ENCODE assay signal across 16 cellular contexts in the genomic region with DNA sequence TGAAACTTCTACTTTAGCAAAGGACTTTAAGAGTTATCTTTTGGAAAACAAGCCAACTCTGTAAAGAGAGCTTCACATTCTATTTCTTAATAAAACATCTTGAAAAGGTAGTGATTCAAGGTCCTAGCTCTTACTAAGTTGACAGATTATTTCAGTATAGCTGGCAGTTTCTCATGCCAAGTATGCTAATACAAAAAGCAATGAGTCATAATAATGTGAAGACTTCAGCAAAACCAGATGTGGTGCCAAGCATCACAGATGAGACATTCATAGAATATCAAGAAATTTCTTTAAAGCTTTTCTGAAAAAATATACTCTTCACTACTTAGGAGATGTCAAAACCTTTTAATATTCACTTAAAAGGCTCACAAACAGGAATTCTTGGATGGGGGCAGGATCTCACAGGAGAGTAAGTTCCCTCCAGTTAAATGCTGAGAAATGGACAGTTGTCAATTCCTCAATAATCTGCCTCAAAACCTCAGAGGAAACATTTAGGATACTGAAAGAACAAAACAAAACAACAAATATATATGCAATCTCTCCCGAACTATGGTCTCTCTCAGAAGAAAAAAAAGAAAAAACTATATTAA. TPM values are rescaled to one million over a fixed set of nuclear protein-coding genes. Genes with fewer than 3 reads are reported as not detected.
A peak's percentile ranks its signal among the peaks of the same experiment; 100 is the strongest.
DNase-seq lines count a peak whose midpoint lies in the region; ATAC-seq and TF ChIP-seq lines count a peak whose summit lies in the region.
"Had no signal": no experiment of that assay in that cellular context is flagged by ENCODE, and none has a peak within 500 bp of the region (broad histone marks: within the 10 kb centered on the region; RNA-seq: fewer than 3 reads in every experiment).

No MANE protein-coding gene starts in this region.

- peaks cover 7 to 41% of the 10 kb centered on the region in 2 experiments for H3K36me3 ChIP-seq in HCT116 (ENCODE audit: control insufficient read depth in 1 of 2, insufficient read depth in 2 of 2, low read length in 2 of 2)

- TF ChIP-seq RAD21 in HCT116 (IDR thresholded peaks at IDR 0.05; ENCODE audit: low read depth): no peak

- peaks cover 99% of the 10 kb centered on the region for H3K79me2 ChIP-seq in HCT116 (ENCODE audit: insufficient read depth, low read length)

- TF ChIP-seq CTCF in HCT116 (IDR thresholded peaks at IDR 0.05 in 2 of 3, conservative IDR thresholded peaks at IDR 0.05 in 1 of 3; ENCODE audit: borderline replicate concordance in 1 of 3, insufficient read depth in 1 of 3, low read depth in 2 of 3, low read length in 2 of 3): no peak

- H3K4me3 ChIP-seq in HCT116 (replicated peaks in 1 of 2; ENCODE audit: low read depth in 1 of 2, low read length in 2 of 2): no peak overlapping the region
- H3K4me3 ChIP-seq: BLaER1 had no signal

- no peaks in the 10 kb centered on the region for H3K9me2 ChIP-seq in HCT116 (ENCODE audit: insufficient read depth)

- DNase-seq in A172 (ENCODE audit: low spot score) (peak; percentile 89), HCT116 (ENCODE audit: low read depth, low spot score) (no peak), amniotic stem cell (lab: John Stamatoyannopoulos, UW) (peak; percentile 70), glomerular endothelial cell (ENCODE audit: extremely low read depth, low read depth, low spot score) (peak; percentile 47), DMS114 treated with DMSO at 0.1 percent for 48 hours (lab: John Stamatoyannopoulos, UW; ENCODE audit: unreplicated experiment) (no peak), cerebellar cortex (ENCODE audit: low spot score) (no peak)
- DNase-seq in activated naive CD4-positive, alpha-beta T cell treated with anti-CD3 and anti-CD28 coated beads, Interleukin-2, amount 10 ng/mL, durations not matched to agents 7 days and 5 days: no peak
- DNase-seq: activated CD4-positive, alpha-beta T cell treated with anti-CD3 and anti-CD28 coated beads for 48 hours; activated naive CD4-positive, alpha-beta T cell treated with anti-CD3 and anti-CD28 coated beads for 36 hours; erythroblast; mesendoderm; SIG-M5 had no signal

- no peak overlapping the region for H3K9ac ChIP-seq in HCT116 (ENCODE audit: low read length)
- H3K9ac ChIP-seq: BLaER1 had no signal

- no peaks in the 10 kb centered on the region for H3K4me1 Mint-ChIP-seq in activated naive CD4-positive, alpha-beta T cell treated with anti-CD3 and anti-CD28 coated beads, Interleukin-2, amount 10 ng/mL, durations not matched to agents 7 days and 5 days
- H3K4me1 Mint-ChIP-seq: stimulated activated effector memory CD8-positive, alpha-beta T cell treated with anti-CD3 and anti-CD28 coated beads, Interleukin-12 subunit alpha, Interleukin-12 subunit beta, amount 100 ng/mL, for 72 hours had no signal

- no peak overlapping the region for H3K4me2 ChIP-seq in HCT116 (ENCODE audit: low read length)
- H3K4me2 ChIP-seq: BLaER1 had no signal

- H3K27me3 Mint-ChIP-seq in activated naive CD4-positive, alpha-beta T cell treated with anti-CD3 and anti-CD28 coated beads, Interleukin-2, amount 10 ng/mL, durations not matched to agents 7 days and 5 days: no peaks in the 10 kb centered on the region

- H3K9me3 Mint-ChIP-seq in activated naive CD4-positive, alpha-beta T cell treated with anti-CD3 and anti-CD28 coated beads, Interleukin-2, amount 10 ng/mL, durations not matched to agents 7 days and 5 days: peaks cover 8% of the 10 kb centered on the region

- intact Hi-C loops in HCT116 (cut with micrococcal nuclease): no loop called here

- H3K27ac ChIP-seq in HCT116 (ENCODE audit: low read depth, low read length): no peak overlapping the region; the same call in 1 of the 2 replicates
- H3K27ac ChIP-seq: BLaER1 had no signal

- H3K9me3 ChIP-seq in HCT116 (ENCODE audit: control insufficient read depth in 1 of 2, insufficient read depth in 1 of 2, low read depth in 1 of 2, low read length in 2 of 2): no peaks in the 10 kb centered on the region

- no TSS peak for BruUV-seq in HCT116 (replicated peaks; lab: Mats Ljungman, UMichigan)

- CTCF ChIA-PET in HCT116 (lab: Charles Lee): no interaction called here
- CTCF ChIA-PET in activated naive CD4-positive, alpha-beta T cell treated with anti-CD3 and anti-CD28 coated beads, Interleukin-2, amount 10 ng/mL, durations not matched to agents 7 days and 5 days (lab: Charles Lee): no interaction called here

- no peaks in the 10 kb centered on the region for H3K36me3 Mint-ChIP-seq in activated naive CD4-positive, alpha-beta T cell treated with anti-CD3 and anti-CD28 coated beads, Interleukin-2, amount 10 ng/mL, durations not matched to agents 7 days and 5 days
- H3K36me3 Mint-ChIP-seq: stimulated activated effector memory CD8-positive, alpha-beta T cell treated with anti-CD3 and anti-CD28 coated beads, Interleukin-12 subunit alpha, Interleukin-12 subunit beta, amount 100 ng/mL, for 72 hours had no signal

- no peak for TF ChIP-seq POLR2A in HCT116 (IDR thresholded peaks at IDR 0.05; ENCODE audit: borderline replicate concordance, extremely low read depth, insufficient read depth, insufficient read length)

- H3K27me3 ChIP-seq in HCT116 (ENCODE audit: insufficient read depth, low read length): no peaks in the 10 kb centered on the region
- H3K27me3 ChIP-seq: BLaER1 had no signal

- no peak overlapping the region for H3K4me3 Mint-ChIP-seq in activated naive CD4-positive, alpha-beta T cell treated with anti-CD3 and anti-CD28 coated beads, Interleukin-2, amount 10 ng/mL, durations not matched to agents 7 days and 5 days
- H3K4me3 Mint-ChIP-seq: activated naive CD4-positive, alpha-beta T cell treated with anti-CD3 and anti-CD28 coated beads for 36 hours; stimulated activated effector memory CD8-positive, alpha-beta T cell treated with anti-CD3 and anti-CD28 coated beads, Interleukin-12 subunit alpha, Interleukin-12 subunit beta, amount 100 ng/mL, for 72 hours had no signal

- H3K27ac Mint-ChIP-seq in activated naive CD4-positive, alpha-beta T cell treated with anti-CD3 and anti-CD28 coated beads, Interleukin-2, amount 10 ng/mL, durations not matched to agents 7 days and 5 days: no peak overlapping the region
- H3K27ac Mint-ChIP-seq: activated naive CD4-positive, alpha-beta T cell treated with anti-CD3 and anti-CD28 coated beads for 36 hours; stimulated activated effector memory CD8-positive, alpha-beta T cell treated with anti-CD3 and anti-CD28 coated beads, Interleukin-12 subunit alpha, Interleukin-12 subunit beta, amount 100 ng/mL, for 72 hours had no signal

- H3K4me1 ChIP-seq in HCT116 (ENCODE audit: control insufficient read depth in 1 of 2, insufficient read depth in 2 of 2, low read length in 2 of 2): peaks cover 7 to 37% of the 10 kb centered on the region in 2 experiments; a peak in 3 of 4 replicates
- H3K4me1 ChIP-seq: BLaER1 had no signal

- POLR2A ChIA-PET in HCT116 (lab: Charles Lee): no interaction called here

- H4K20me1 ChIP-seq in HCT116 (ENCODE audit: insufficient read depth): peaks cover 51% of the 10 kb centered on the region
- H4K20me1 ChIP-seq: BLaER1 had no signal

- ATAC-seq in HCT116 (no peak), HG03378 (IDR thresholded peaks at IDR 0.05; ENCODE audit: unreplicated experiment) (no peak)
- ATAC-seq: HepG2; stimulated activated effector memory CD8-positive, alpha-beta T cell treated with anti-CD3 and anti-CD28 coated beads, Interleukin-12 subunit alpha, Interleukin-12 subunit beta, amount 100 ng/mL, for 72 hours had no signal

- RAD21 ChIA-PET in HCT116 (lab: Charles Lee; ENCODE audit: low non-redundant PET in 1 of 2, low total read pairs in 2 of 2, uncharacterized antibody in 2 of 2, unreplicated experiment in 2 of 2): no interaction called here

- H2AFZ ChIP-seq in HCT116 (ENCODE audit: low read depth, low read length, poor library complexity, severe bottlenecking): no peak overlapping the region

TF ChIP-seq in HCT116, 20 proteins besides CTCF, POLR2A, EP300 and RAD21:
- TF ChIP-seq POLR2AphosphoS5 (IDR thresholded peaks at IDR 0.05; ENCODE audit: low read depth, low read length): peak; percentile 13; the same call in 1 of the 2 replicates
- no peak for TF ChIP-seq SP1 (IDR thresholded peaks at IDR 0.05; ENCODE audit: low read depth)

RNA-seq across cellular contexts. Expression of gene DCBLD2, which starts 45.6 kb away (rescaled TPM):
- total RNA-seq in A172 (2014; rRNA removed; shearing (Covaris generic)): 808 and 1,036 TPM in 2 replicates
- total RNA-seq in HCT116 (2021; ENCODE audit: unreplicated experiment) (532 TPM), glomerular endothelial cell (175 and 193 TPM in 2 replicates)
- 106 and 160 TPM in 2 replicates for polyA plus RNA-seq in HCT116 (2012)

Comparison
In these comparisons a context has a peak if more than half of its experiments do, and no peak if none do; other contexts are left out.
1. DNase-seq: peak in A172 (single experiment), amniotic stem cell (single experiment) and glomerular endothelial cell (single experiment); none in HCT116 (single experiment), DMS114 treated with DMSO at 0.1 percent for 48 hours (single experiment), cerebellar cortex (single experiment) and activated naive CD4-positive, alpha-beta T cell treated with anti-CD3 and anti-CD28 coated beads, Interleukin-2, amount 10 ng/mL, durations not matched to agents 7 days and 5 days (single experiment).